Comparison of ENCODE assay signal across 25 cellular contexts in genomic region chrX:49137492-49137891, GRCh38.
"Had no signal": no experiment of that assay in that cellular context is flagged by ENCODE, and none has a peak within 500 bp of the region (broad histone marks: within the 10 kb centered on the region; RNA-seq: fewer than 3 reads in every experiment).

No MANE protein-coding gene starts in this region.

- H3K27ac ChIP-seq: cardiac muscle cell, epithelial cell of prostate, esophagus squamous epithelium, foreskin keratinocyte, neutrophil, psoas muscle, sigmoid colon, skin epidermis, testis, tibial nerve, upper lobe of right lung had no signal

- H3K27me3 ChIP-seq: cardiac muscle cell, esophagus squamous epithelium, foreskin keratinocyte, neutrophil, sigmoid colon, testis, tibial nerve, upper lobe of right lung had no signal

- H3K4me1 ChIP-seq: esophagus squamous epithelium, foreskin keratinocyte, psoas muscle, sigmoid colon, testis, tibial nerve, upper lobe of right lung had no signal

- DNase-seq: cerebellar nuclear complex; effector CD4-positive, alpha-beta T cell; esophagus squamous epithelium; foreskin keratinocyte; head of caudate nucleus; hypothalamus; islet precursor cell; left ventricle myocardium superior; naive thymus-derived CD4-positive, alpha-beta T cell; nephron progenitor cell; psoas muscle; sigmoid colon; stimulated activated CD4-positive, alpha-beta T cell treated with anti-CD3 and anti-CD28 coated beads, Interleukin-2, amount 100 ng/mL, for 24 hours; stimulated activated CD4-positive, alpha-beta T cell treated with anti-CD3 and anti-CD28 coated beads, Interleukin-4, amount 100 ng/mL, for 4 hours; stimulated activated naive B cell treated with anti-CD40 and anti-IgM and Interleukin-4, amounts not matched to agents 10 μg/mL and 1 μg/mL and 100 μg/mL, for 72 hours; stimulated activated naive CD8-positive, alpha-beta T cell treated with anti-CD3 and anti-CD28 coated beads, Interleukin-15, amount 100 ng/mL, for 72 hours; testis; upper lobe of right lung had no signal

- FAIRE-seq: colon had no signal

- ATAC-seq: foreskin keratinocyte; left ventricle myocardium superior; naive thymus-derived CD4-positive, alpha-beta T cell; psoas muscle; stimulated activated naive B cell treated with anti-CD40 and anti-IgM and Interleukin-4, amounts not matched to agents 10 μg/mL and 1 μg/mL and 100 μg/mL, for 72 hours; stimulated activated naive CD8-positive, alpha-beta T cell treated with anti-CD3 and anti-CD28 coated beads, Interleukin-15, amount 100 ng/mL, for 72 hours; upper lobe of right lung had no signal

- H3K4me3 ChIP-seq: cardiac muscle cell, esophagus squamous epithelium, lung, psoas muscle, sigmoid colon, skin epidermis, testis, tibial nerve, upper lobe of right lung had no signal

- H3K9me3 ChIP-seq: neutrophil, sigmoid colon, testis, upper lobe of right lung had no signal

- H3K36me3 ChIP-seq: cardiac muscle cell, esophagus squamous epithelium, neutrophil, sigmoid colon, upper lobe of right lung had no signal
